20 cellular contexts compared by ENCODE assay signal in the genomic region with DNA sequence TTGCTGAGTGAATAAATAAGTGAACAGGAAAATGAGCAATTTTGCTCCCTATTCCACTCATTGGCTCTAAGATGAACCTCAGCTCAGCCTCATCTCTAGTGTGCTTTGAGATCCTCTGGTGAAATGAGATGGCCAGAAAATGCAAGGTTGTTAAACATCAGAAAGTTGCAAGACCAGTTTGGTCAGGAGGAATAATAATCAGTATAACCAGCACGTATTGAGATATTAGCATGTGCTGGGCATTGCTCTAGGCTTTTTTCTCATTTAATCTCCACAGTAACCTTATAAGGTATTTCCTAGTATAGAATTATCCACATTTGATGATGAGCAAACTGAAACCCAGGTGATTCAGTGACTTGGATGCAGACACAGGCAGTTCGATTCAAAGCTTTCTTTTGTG.
"Had no signal": no experiment of that assay in that cellular context is flagged by ENCODE, and none has a peak within 500 bp of the region (broad histone marks: within the 10 kb centered on the region; RNA-seq: fewer than 3 reads in every experiment).

No MANE protein-coding gene starts in this region.

- H3K27ac ChIP-seq: dorsolateral prefrontal cortex, epithelial cell of prostate, foreskin keratinocyte, hepatocyte, lower lobe of right lung, sigmoid colon, thoracic aorta, upper lobe of right lung had no signal

- H3K4me1 Mint-ChIP-seq: activated naive CD8-positive, alpha-beta T cell treated with anti-CD3 and anti-CD28 coated beads for 36 hours; nephron; stimulated activated memory B cell treated with anti-CD40 and anti-IgM and Interleukin-4, amounts not matched to agents 10 μg/mL and 1 μg/mL and 100 μg/mL, for 72 hours had no signal

- H3K27ac Mint-ChIP-seq: activated naive CD8-positive, alpha-beta T cell treated with anti-CD3 and anti-CD28 coated beads for 36 hours; stimulated activated memory B cell treated with anti-CD40 and anti-IgM and Interleukin-4, amounts not matched to agents 10 μg/mL and 1 μg/mL and 100 μg/mL, for 72 hours; T-helper 1 cell treated with Interleukin-12 subunit alpha and Interleukin-12 subunit beta and Interleukin-4 antibody, amounts not matched to agents 30 μg/mL and 1 μg/mL, for 36 hours had no signal

- DNase-seq: activated CD4-positive, alpha-beta T cell treated with anti-CD3 and anti-CD28 coated beads, Interleukin-2, amount 50 U/mL, for 1 hour; activated CD8-positive, alpha-beta memory T cell treated with anti-CD3 and anti-CD28 coated beads for 24 hours; activated CD8-positive, alpha-beta memory T cell treated with anti-CD3 and anti-CD28 coated beads, Interleukin-2, amount 50 U/mL, for 48 hours; activated gamma-delta T cell treated with Interleukin-2 at 50 U/mL for 16 hours; activated naive CD8-positive, alpha-beta T cell treated with anti-CD3 and anti-CD28 coated beads for 36 hours; amniotic stem cell; central memory CD4-positive, alpha-beta T cell; dorsolateral prefrontal cortex; left cardiac atrium; lower lobe of right lung; sigmoid colon; stimulated activated CD4-positive, alpha-beta T cell treated with anti-CD3 and anti-CD28 coated beads, Interleukin-4, amount 100 ng/mL, for 4 hours; upper lobe of right lung had no signal

- H3K4me3 Mint-ChIP-seq: activated naive CD8-positive, alpha-beta T cell treated with anti-CD3 and anti-CD28 coated beads for 36 hours; nephron; stimulated activated memory B cell treated with anti-CD40 and anti-IgM and Interleukin-4, amounts not matched to agents 10 μg/mL and 1 μg/mL and 100 μg/mL, for 72 hours; T-helper 1 cell treated with Interleukin-12 subunit alpha and Interleukin-12 subunit beta and Interleukin-4 antibody, amounts not matched to agents 30 μg/mL and 1 μg/mL, for 36 hours had no signal

- H3K36me3 Mint-ChIP-seq: activated naive CD8-positive, alpha-beta T cell treated with anti-CD3 and anti-CD28 coated beads for 36 hours; stimulated activated memory B cell treated with anti-CD40 and anti-IgM and Interleukin-4, amounts not matched to agents 10 μg/mL and 1 μg/mL and 100 μg/mL, for 72 hours had no signal

- H3K4me1 ChIP-seq: foreskin keratinocyte, lower lobe of right lung, sigmoid colon, upper lobe of right lung had no signal

- H3K36me3 ChIP-seq: lower lobe of right lung, sigmoid colon, thoracic aorta, upper lobe of right lung had no signal

- H3K27me3 ChIP-seq: foreskin keratinocyte, hepatocyte, upper lobe of right lung had no signal

- H3K9me3 Mint-ChIP-seq: activated naive CD8-positive, alpha-beta T cell treated with anti-CD3 and anti-CD28 coated beads for 36 hours; nephron; stimulated activated memory B cell treated with anti-CD40 and anti-IgM and Interleukin-4, amounts not matched to agents 10 μg/mL and 1 μg/mL and 100 μg/mL, for 72 hours; T-helper 1 cell treated with Interleukin-12 subunit alpha and Interleukin-12 subunit beta and Interleukin-4 antibody, amounts not matched to agents 30 μg/mL and 1 μg/mL, for 36 hours had no signal

- H3K4me3 ChIP-seq: dorsolateral prefrontal cortex, hepatocyte, lower lobe of right lung, sigmoid colon, thoracic aorta, upper lobe of right lung had no signal

- H3K9me3 ChIP-seq: lower lobe of right lung, sigmoid colon, thoracic aorta, upper lobe of right lung had no signal
